Comparison of ENCODE assay signal across 27 cellular contexts in genomic region chr6:40353197-40353966, GRCh38.
DNase-seq lines count a peak whose midpoint lies in the region; ATAC-seq, FAIRE-seq and TF ChIP-seq lines count a peak whose summit lies in the region.
"Had no signal": no experiment of that assay in that cellular context is flagged by ENCODE, and none has a peak within 500 bp of the region (broad histone marks: within the 10 kb centered on the region; RNA-seq: fewer than 3 reads in every experiment).

No MANE protein-coding gene starts in this region.

- H3K9me2 ChIP-seq in HCT116 (ENCODE audit: insufficient read depth) = no peaks in the 10 kb centered on the region

- peak; percentile 0 for DNase-seq in GM03348 (ENCODE audit: low spot score)
- DNase-seq in HCT116 (ENCODE audit: low read depth, low spot score) = no peak
- peak in 1 of 2 experiments; percentile 27 for DNase-seq in H1 (ENCODE audit: low read depth in 1 of 2, low spot score in 2 of 2)
- peak; percentile 62 for DNase-seq in osteocyte (ENCODE audit: extremely low spot score, unreplicated experiment)
- no peak for DNase-seq in SKM-1 (lab: John Stamatoyannopoulos, UW; ENCODE audit: unreplicated experiment)
- DNase-seq in chondrocyte (ENCODE audit: low spot score) = no peak
- DNase-seq: activated CD4-positive, alpha-beta memory T cell treated with anti-CD3 and anti-CD28 coated beads for 36 hours; activated T-cell treated with anti-CD3 and anti-CD28 coated beads for 4 hours; amygdala; DMS 273 treated with DMSO at 0.1 percent for 48 hours; effector CD8-positive, alpha-beta T cell; glutamatergic neuron; left lung; midbrain; MM.1S; naive thymus-derived CD4-positive, alpha-beta T cell; NCI-H1436; stimulated activated naive B cell treated with anti-CD40 and anti-IgM and Interleukin-4, amounts not matched to agents 10 μg/mL and 1 μg/mL and 100 μg/mL, for 72 hours; T-helper 17 cell; upper lobe of left lung had no signal

- H3K27ac Mint-ChIP-seq in osteocyte (ENCODE audit: unreplicated experiment) (no peak overlapping the region), chondrocyte (ENCODE audit: unreplicated experiment) (no peak overlapping the region)
- H3K27ac Mint-ChIP-seq: activated CD4-positive, alpha-beta memory T cell treated with anti-CD3 and anti-CD28 coated beads for 36 hours; activated naive CD4-positive, alpha-beta T cell treated with anti-CD3 and anti-CD28 coated beads, Interleukin-2, amount 50 U/mL, for 72 hours; naive thymus-derived CD4-positive, alpha-beta T cell; stimulated activated naive B cell treated with anti-CD40 and anti-IgM and Interleukin-4, amounts not matched to agents 10 μg/mL and 1 μg/mL and 100 μg/mL, for 72 hours; T-helper 17 cell had no signal

- H3K56ac ChIP-seq in H1 (replicated peaks; ENCODE audit: insufficient read length, low read depth, low read length) = no peak overlapping the region

- H3K18ac ChIP-seq in H1 (ENCODE audit: extremely low read depth, low read length) = 0 out of 2 replicates have a peak overlapping the region, but pooled peaks have one; percentile 6

- no peaks in the 10 kb centered on the region for H3K9me3 Mint-ChIP-seq in osteocyte (ENCODE audit: unreplicated experiment)
- H3K9me3 Mint-ChIP-seq in chondrocyte (ENCODE audit: low read depth) = no peaks in the 10 kb centered on the region
- H3K9me3 Mint-ChIP-seq: activated CD4-positive, alpha-beta memory T cell treated with anti-CD3 and anti-CD28 coated beads for 36 hours; activated naive CD4-positive, alpha-beta T cell treated with anti-CD3 and anti-CD28 coated beads, Interleukin-2, amount 50 U/mL, for 72 hours; naive thymus-derived CD4-positive, alpha-beta T cell; stimulated activated naive B cell treated with anti-CD40 and anti-IgM and Interleukin-4, amounts not matched to agents 10 μg/mL and 1 μg/mL and 100 μg/mL, for 72 hours had no signal

- no peak for FAIRE-seq in H1 (lab: Jason Lieb, UNC)
- FAIRE-seq: colon, GM12878 had no signal

- no peak overlapping the region for H2BK15ac ChIP-seq in H1 (ENCODE audit: low read length)

- H3K27me3 ChIP-seq in HCT116 (ENCODE audit: insufficient read depth, low read length) (no peaks in the 10 kb centered on the region), H1 (replicated peaks in 1 of 4; ENCODE audit: control insufficient read depth in 3 of 4, extremely low read depth in 1 of 4, insufficient read depth in 3 of 4, low read length in 3 of 4) (peaks cover 0 to 2% (median 0%) of the 10 kb centered on the region in 4 experiments; a peak in 1 of 7 replicates)
- H3K27me3 ChIP-seq: BLaER1, upper lobe of left lung had no signal

- no peak overlapping the region for H2BK120ac ChIP-seq in H1 (replicated peaks; ENCODE audit: low read depth, low read length)

- WGBS in H1 (ENCODE audit: extremely low coverage in 1 of 2, insufficient coverage in 1 of 2, insufficient read length in 1 of 2, insufficient replicate concordance in 2 of 2, low coverage in 1 of 2, low lambda C conversion rate in 2 of 2, missing lambda C conversion rate in 1 of 2), 2 experiments = 88% methylated on average over 6 of the region's 6 CpGs; no CpG with 5 or more reads in 1 of the 2 experiments

- H3K23me2 ChIP-seq in H1 (ENCODE audit: low read depth, low read length) = peaks cover 10% of the 10 kb centered on the region

- H3K9me3 ChIP-seq in HCT116 (ENCODE audit: control insufficient read depth in 1 of 2, insufficient read depth in 1 of 2, low read depth in 1 of 2, low read length in 2 of 2) = no peaks in the 10 kb centered on the region
- no peaks in the 10 kb centered on the region for H3K9me3 ChIP-seq in H1 (ENCODE audit: insufficient read depth in 2 of 2, low read depth in 1 of 2, low read length in 1 of 2)
- H3K9me3 ChIP-seq: BLaER1, left lung, upper lobe of left lung had no signal

- H4K5ac ChIP-seq in H1 (ENCODE audit: insufficient read length, low read depth, low read length) = no peak overlapping the region

- no peaks in the 10 kb centered on the region for H3K36me3 ChIP-seq in HCT116 (ENCODE audit: control insufficient read depth in 1 of 2, insufficient read depth in 2 of 2, low read length in 2 of 2)
- H3K36me3 ChIP-seq in H1 (ENCODE audit: control insufficient read depth in 2 of 4, insufficient read depth in 4 of 4, low read length in 3 of 4) = no peaks in the 10 kb centered on the region; a peak in 1 of 8 replicates
- H3K36me3 ChIP-seq: BLaER1, left lung, upper lobe of left lung had no signal

- no peak overlapping the region for H3K4me3 Mint-ChIP-seq in osteocyte (ENCODE audit: unreplicated experiment)
- no peak overlapping the region for H3K4me3 Mint-ChIP-seq in chondrocyte (ENCODE audit: unreplicated experiment)
- H3K4me3 Mint-ChIP-seq: activated CD4-positive, alpha-beta memory T cell treated with anti-CD3 and anti-CD28 coated beads for 36 hours; naive thymus-derived CD4-positive, alpha-beta T cell; stimulated activated naive B cell treated with anti-CD40 and anti-IgM and Interleukin-4, amounts not matched to agents 10 μg/mL and 1 μg/mL and 100 μg/mL, for 72 hours; T-helper 17 cell had no signal

- peak overlapping the region; percentile 58; the same call in 1 of the 2 replicates for H2BK5ac ChIP-seq in H1 (ENCODE audit: low read depth, low read length)

- H4K20me1 ChIP-seq in HCT116 (ENCODE audit: insufficient read depth) (no peaks in the 10 kb centered on the region), H1 (replicated peaks in 1 of 2; ENCODE audit: control insufficient read depth in 1 of 2, insufficient read depth in 2 of 2, low read length in 2 of 2) (peaks cover 0 to 8% of the 10 kb centered on the region in 2 experiments)
- H4K20me1 ChIP-seq: BLaER1 had no signal

- peak overlapping the region; percentile 13 for H3K4ac ChIP-seq in H1 (replicated peaks; ENCODE audit: insufficient read length, low read depth, low read length)

- H3K4me1 Mint-ChIP-seq in osteocyte (ENCODE audit: unreplicated experiment) (peaks cover 2% of the 10 kb centered on the region), chondrocyte (ENCODE audit: low read depth) (peaks cover 16% of the 10 kb centered on the region)
- H3K4me1 Mint-ChIP-seq: stimulated activated naive B cell treated with anti-CD40 and anti-IgM and Interleukin-4, amounts not matched to agents 10 μg/mL and 1 μg/mL and 100 μg/mL, for 72 hours; T-helper 17 cell had no signal

- no peak overlapping the region for H3K14ac ChIP-seq in H1 (ENCODE audit: insufficient read length)

- no peaks in the 10 kb centered on the region for H3K79me2 ChIP-seq in HCT116 (ENCODE audit: insufficient read depth, low read length)
- H3K79me2 ChIP-seq in H1 (ENCODE audit: control insufficient read depth in 1 of 2, insufficient read depth in 2 of 2, low read length in 2 of 2) = peaks cover 0 to 4% of the 10 kb centered on the region in 2 experiments; a peak in 2 of 4 replicates

- no peak for TF ChIP-seq POLR2A in HCT116 (IDR thresholded peaks at IDR 0.05; ENCODE audit: borderline replicate concordance, extremely low read depth, insufficient read depth, insufficient read length)
- TF ChIP-seq POLR2A in H1 (IDR thresholded peaks at IDR 0.05; ENCODE audit: control extremely low read depth in 1 of 2, low read depth in 2 of 2, low read length in 2 of 2) = no peak

- H3K4me1 ChIP-seq in HCT116 (ENCODE audit: control insufficient read depth in 1 of 2, insufficient read depth in 2 of 2, low read length in 2 of 2) (peaks cover 0 to 23% of the 10 kb centered on the region in 2 experiments; a peak in 2 of 4 replicates), H1 (replicated peaks in 1 of 4; ENCODE audit: control insufficient read depth in 3 of 4, insufficient read depth in 4 of 4, low read length in 3 of 4) (peaks cover 0 to 11% (median 9%) of the 10 kb centered on the region in 4 experiments; a peak in 6 of 7 replicates)
- H3K4me1 ChIP-seq: BLaER1, left lung, upper lobe of left lung had no signal

- H3K27ac ChIP-seq in HCT116 (ENCODE audit: low read depth, low read length) (no peak overlapping the region), H1 (ENCODE audit: low read depth, low read length) (no peak overlapping the region)
- H3K27ac ChIP-seq: BLaER1, KMS-11, left lung, RWPE1, upper lobe of left lung had no signal

- intact Hi-C loops in HCT116 (cut with micrococcal nuclease) = no loop called here

- H3K9ac ChIP-seq in HCT116 (ENCODE audit: low read length) = no peak overlapping the region
- no peak overlapping the region for H3K9ac ChIP-seq in H1 (replicated peaks in 1 of 4; ENCODE audit: extremely low read depth in 1 of 4, low read depth in 3 of 4, low read length in 3 of 4)
- H3K9ac ChIP-seq: BLaER1, KMS-11 had no signal

- peak overlapping the region; percentile 3; the same call in 1 of the 2 replicates for H2BK20ac ChIP-seq in H1 (ENCODE audit: low read length)

- no peak overlapping the region for H4K8ac ChIP-seq in H1 (ENCODE audit: extremely low read depth, insufficient read depth, low read length)

- TF ChIP-seq CTCF in HCT116 (IDR thresholded peaks at IDR 0.05 in 2 of 3, conservative IDR thresholded peaks at IDR 0.05 in 1 of 3; ENCODE audit: borderline replicate concordance in 1 of 3, insufficient read depth in 1 of 3, low read depth in 2 of 3, low read length in 2 of 3) (no peak), H1 (IDR thresholded peaks at IDR 0.05; ENCODE audit: control extremely low read depth in 1 of 3, insufficient read depth in 1 of 3, low read depth in 1 of 3, low read length in 3 of 3) (no peak), osteocyte (IDR thresholded peaks at IDR 0.05) (no peak), chondrocyte (IDR thresholded peaks at IDR 0.05) (no peak)

- RAD21 ChIA-PET in HCT116 (lab: Charles Lee; ENCODE audit: low non-redundant PET in 1 of 2, low total read pairs in 2 of 2, uncharacterized antibody in 2 of 2, unreplicated experiment in 2 of 2) = no interaction called here

- H2AK5ac ChIP-seq in H1 (ENCODE audit: low read depth, low read length) = 0 out of 2 replicates have a peak overlapping the region, but pooled peaks have one; percentile 43

- H3K79me1 ChIP-seq in H1 (ENCODE audit: low read depth, low read length) = no peaks in the 10 kb centered on the region

- no TSS peak for BruUV-seq in HCT116 (replicated peaks; lab: Mats Ljungman, UMichigan)

- TF ChIP-seq EP300 in H1 (IDR thresholded peaks at IDR 0.05; ENCODE audit: borderline replicate concordance in 1 of 2, low read depth in 2 of 2, low read length in 2 of 2) = no peak

- H3K4me3 ChIP-seq in HCT116 (replicated peaks in 1 of 2; ENCODE audit: low read depth in 1 of 2, low read length in 2 of 2) (no peak overlapping the region), H1 (ENCODE audit: extremely low read depth in 1 of 4, insufficient read depth in 2 of 4, low read depth in 3 of 4, low read length in 4 of 4) (no peak overlapping the region)
- H3K4me3 ChIP-seq: BLaER1, GM12878, left lung, upper lobe of left lung had no signal

- peak overlapping the region; percentile 70; the same call in 1 of the 2 replicates for H2BK12ac ChIP-seq in H1 (ENCODE audit: low read depth, low read length)

- H2AFZ ChIP-seq in HCT116 (ENCODE audit: low read depth, low read length, poor library complexity, severe bottlenecking) = no peak overlapping the region
- no peak overlapping the region for H2AFZ ChIP-seq in H1 (ENCODE audit: low read length)

- peak overlapping the region; percentile 58 for H4K91ac ChIP-seq in H1 (replicated peaks; ENCODE audit: insufficient read length, low read length)

- H3K27me3 Mint-ChIP-seq in osteocyte (ENCODE audit: unreplicated experiment) (no peaks in the 10 kb centered on the region), chondrocyte (ENCODE audit: low read depth) (no peaks in the 10 kb centered on the region)
- H3K27me3 Mint-ChIP-seq: naive thymus-derived CD4-positive, alpha-beta T cell; stimulated activated naive B cell treated with anti-CD40 and anti-IgM and Interleukin-4, amounts not matched to agents 10 μg/mL and 1 μg/mL and 100 μg/mL, for 72 hours had no signal

- CTCF ChIA-PET in HCT116 (lab: Charles Lee) = no interaction called here
- CTCF ChIA-PET in H1 (lab: Charles Lee; ENCODE audit: partially characterized antibody) = interaction anchor here (0.8 to 1.2 kb wide), 7 partner anchors 9 to 472 kb away, joined by 3 to 5 read pairs (median 3); no protein-coding TSS in a partner anchor

- H3K36me3 Mint-ChIP-seq in osteocyte (ENCODE audit: unreplicated experiment) (no peaks in the 10 kb centered on the region), chondrocyte (ENCODE audit: low read depth) (no peaks in the 10 kb centered on the region)
- H3K36me3 Mint-ChIP-seq: activated CD4-positive, alpha-beta memory T cell treated with anti-CD3 and anti-CD28 coated beads for 36 hours; activated naive CD4-positive, alpha-beta T cell treated with anti-CD3 and anti-CD28 coated beads, Interleukin-2, amount 50 U/mL, for 72 hours; naive thymus-derived CD4-positive, alpha-beta T cell; stimulated activated naive B cell treated with anti-CD40 and anti-IgM and Interleukin-4, amounts not matched to agents 10 μg/mL and 1 μg/mL and 100 μg/mL, for 72 hours had no signal

- H3K23ac ChIP-seq in H1 (ENCODE audit: insufficient read length) = no peak overlapping the region

- peak overlapping the region; percentile 7; the same call in 1 of the 2 replicates for H3K4me2 ChIP-seq in HCT116 (ENCODE audit: low read length)
- no peak overlapping the region for H3K4me2 ChIP-seq in H1 (ENCODE audit: insufficient read depth in 1 of 2, low read depth in 2 of 2, low read length in 2 of 2)
- H3K4me2 ChIP-seq: BLaER1, KMS-11 had no signal

- ATAC-seq in HCT116 (no peak), HG03095 (IDR thresholded peaks at IDR 0.05; ENCODE audit: unreplicated experiment) (no peak)
- ATAC-seq: activated naive CD4-positive, alpha-beta T cell treated with anti-CD3 and anti-CD28 coated beads, Interleukin-2, amount 50 U/mL, for 72 hours; GM12878; left lung; naive thymus-derived CD4-positive, alpha-beta T cell; stimulated activated naive B cell treated with anti-CD40 and anti-IgM and Interleukin-4, amounts not matched to agents 10 μg/mL and 1 μg/mL and 100 μg/mL, for 72 hours; T-helper 17 cell had no signal

- POLR2A ChIA-PET in HCT116 (lab: Charles Lee) (interaction anchor here (0.7 kb wide), 1 partner anchor 10 kb away, joined by 3 read pairs; no protein-coding TSS in a partner anchor), H1 (lab: Charles Lee; ENCODE audit: partially characterized antibody) (interaction anchor here (0.6 to 2.6 kb wide), 3 partner anchors 10 to 418 kb away, joined by 3 to 7 read pairs (median 3); no protein-coding TSS in a partner anchor)

- TF ChIP-seq RAD21 in HCT116 (IDR thresholded peaks at IDR 0.05; ENCODE audit: low read depth) = no peak
- no peak for TF ChIP-seq RAD21 in H1 (IDR thresholded peaks at IDR 0.05 in 1 of 2, conservative IDR thresholded peaks at IDR 0.05 in 1 of 2; ENCODE audit: low read depth in 2 of 2, low read length in 2 of 2)

Comparison
In these comparisons a context has a peak if more than half of its experiments do, and no peak if none do; other contexts are left out.
1. DNase-seq: peak in GM03348 (single experiment) and osteocyte (single experiment); none in HCT116 (single experiment), SKM-1 (single experiment) and chondrocyte (single experiment).